6 cellular contexts compared by ENCODE assay signal in genomic region chr14:38302034-38302433, GRCh38. TPM values are rescaled to one million over a fixed set of nuclear protein-coding genes. Genes with fewer than 3 reads are reported as not detected.
"Had no signal": no experiment of that assay in that cellular context is flagged by ENCODE, and none has a peak within 500 bp of the region (broad histone marks: within the 10 kb centered on the region; RNA-seq: fewer than 3 reads in every experiment).

No MANE protein-coding gene starts in this region.

- H3K9me3 Mint-ChIP-seq: GM23338 had no signal

- H2AFZ ChIP-seq: GM23338 had no signal

- H3K36me3 Mint-ChIP-seq: IgD-negative memory B cell had no signal

- H3K4me3 ChIP-seq: GM23338 had no signal

- H3K27ac Mint-ChIP-seq: GM23338, H9, IgD-negative memory B cell had no signal

- DNase-seq: H9, HCEC 1CT, KBM-7 had no signal

- H3K27me3 Mint-ChIP-seq: IgD-negative memory B cell had no signal

- H3K4me1 Mint-ChIP-seq: GM23338, IgD-negative memory B cell had no signal

- H3K4me3 Mint-ChIP-seq: GM23338, H9, IgD-negative memory B cell had no signal

- ATAC-seq: GM23338 had no signal

- H3K4me2 ChIP-seq: GM23338 had no signal

RNA-seq across cellular contexts. Expression of gene CLEC14A, which starts 46.1 kb away (rescaled TPM):
- total RNA-seq: GM23338, H9, HT-29 had no signal
- polyA plus RNA-seq: GM23338, IgD-negative memory B cell had no signal
